Comparison of ENCODE assay signal across 1 cellular context in the genomic region with DNA sequence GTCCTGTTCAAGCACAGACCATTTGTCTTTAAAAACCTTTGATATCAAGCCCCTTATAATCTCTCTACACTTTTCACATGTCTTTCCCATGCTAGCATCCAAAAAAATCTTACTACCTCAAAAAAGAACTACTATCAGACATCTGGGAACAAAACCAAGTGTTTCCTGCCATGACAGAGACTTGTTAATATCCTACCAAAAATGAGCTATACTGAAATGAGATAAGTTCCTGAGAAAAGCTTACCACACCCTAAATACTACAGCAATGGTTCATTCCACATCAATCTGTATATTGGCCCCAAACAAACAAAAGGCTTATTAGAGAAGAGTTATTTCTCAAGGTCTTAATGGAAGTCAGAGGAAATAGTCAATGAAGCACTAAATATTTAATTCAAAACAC.
A peak's percentile ranks its signal among the peaks of the same experiment; 100 is the strongest.
TF ChIP-seq lines count a peak whose summit lies in the region.

No MANE protein-coding gene starts in this region.

TF ChIP-seq in K562, 482 proteins besides CTCF, POLR2A, EP300 and RAD21:
- TF ChIP-seq, protein P1, sequence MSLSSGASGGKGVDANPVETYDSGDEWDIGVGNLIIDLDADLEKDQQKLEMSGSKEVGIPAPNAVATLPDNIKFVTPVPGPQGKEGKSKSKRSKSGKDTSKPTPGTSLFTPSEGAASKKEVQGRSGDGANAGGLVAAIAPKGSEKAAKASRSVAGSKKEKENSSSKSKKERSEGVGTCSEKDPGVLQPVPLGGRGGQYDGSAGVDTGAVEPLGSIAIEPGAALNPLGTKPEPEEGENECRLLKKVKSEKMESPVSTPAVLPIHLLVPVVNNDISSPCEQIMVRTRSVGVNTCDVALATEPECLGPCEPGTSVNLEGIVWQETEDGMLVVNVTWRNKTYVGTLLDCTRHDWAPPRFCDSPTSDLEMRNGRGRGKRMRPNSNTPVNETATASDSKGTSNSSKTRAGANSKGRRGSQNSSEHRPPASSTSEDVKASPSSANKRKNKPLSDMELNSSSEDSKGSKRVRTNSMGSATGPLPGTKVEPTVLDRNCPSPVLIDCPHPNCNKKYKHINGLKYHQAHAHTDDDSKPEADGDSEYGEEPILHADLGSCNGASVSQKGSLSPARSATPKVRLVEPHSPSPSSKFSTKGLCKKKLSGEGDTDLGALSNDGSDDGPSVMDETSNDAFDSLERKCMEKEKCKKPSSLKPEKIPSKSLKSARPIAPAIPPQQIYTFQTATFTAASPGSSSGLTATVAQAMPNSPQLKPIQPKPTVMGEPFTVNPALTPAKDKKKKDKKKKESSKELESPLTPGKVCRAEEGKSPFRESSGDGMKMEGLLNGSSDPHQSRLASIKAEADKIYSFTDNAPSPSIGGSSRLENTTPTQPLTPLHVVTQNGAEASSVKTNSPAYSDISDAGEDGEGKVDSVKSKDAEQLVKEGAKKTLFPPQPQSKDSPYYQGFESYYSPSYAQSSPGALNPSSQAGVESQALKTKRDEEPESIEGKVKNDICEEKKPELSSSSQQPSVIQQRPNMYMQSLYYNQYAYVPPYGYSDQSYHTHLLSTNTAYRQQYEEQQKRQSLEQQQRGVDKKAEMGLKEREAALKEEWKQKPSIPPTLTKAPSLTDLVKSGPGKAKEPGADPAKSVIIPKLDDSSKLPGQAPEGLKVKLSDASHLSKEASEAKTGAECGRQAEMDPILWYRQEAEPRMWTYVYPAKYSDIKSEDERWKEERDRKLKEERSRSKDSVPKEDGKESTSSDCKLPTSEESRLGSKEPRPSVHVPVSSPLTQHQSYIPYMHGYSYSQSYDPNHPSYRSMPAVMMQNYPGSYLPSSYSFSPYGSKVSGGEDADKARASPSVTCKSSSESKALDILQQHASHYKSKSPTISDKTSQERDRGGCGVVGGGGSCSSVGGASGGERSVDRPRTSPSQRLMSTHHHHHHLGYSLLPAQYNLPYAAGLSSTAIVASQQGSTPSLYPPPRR (CRISPR knock-in tag; IDR thresholded peaks at IDR 0.05; ENCODE audit: borderline replicate concordance), result no peak
- TF ChIP-seq, protein P2, sequence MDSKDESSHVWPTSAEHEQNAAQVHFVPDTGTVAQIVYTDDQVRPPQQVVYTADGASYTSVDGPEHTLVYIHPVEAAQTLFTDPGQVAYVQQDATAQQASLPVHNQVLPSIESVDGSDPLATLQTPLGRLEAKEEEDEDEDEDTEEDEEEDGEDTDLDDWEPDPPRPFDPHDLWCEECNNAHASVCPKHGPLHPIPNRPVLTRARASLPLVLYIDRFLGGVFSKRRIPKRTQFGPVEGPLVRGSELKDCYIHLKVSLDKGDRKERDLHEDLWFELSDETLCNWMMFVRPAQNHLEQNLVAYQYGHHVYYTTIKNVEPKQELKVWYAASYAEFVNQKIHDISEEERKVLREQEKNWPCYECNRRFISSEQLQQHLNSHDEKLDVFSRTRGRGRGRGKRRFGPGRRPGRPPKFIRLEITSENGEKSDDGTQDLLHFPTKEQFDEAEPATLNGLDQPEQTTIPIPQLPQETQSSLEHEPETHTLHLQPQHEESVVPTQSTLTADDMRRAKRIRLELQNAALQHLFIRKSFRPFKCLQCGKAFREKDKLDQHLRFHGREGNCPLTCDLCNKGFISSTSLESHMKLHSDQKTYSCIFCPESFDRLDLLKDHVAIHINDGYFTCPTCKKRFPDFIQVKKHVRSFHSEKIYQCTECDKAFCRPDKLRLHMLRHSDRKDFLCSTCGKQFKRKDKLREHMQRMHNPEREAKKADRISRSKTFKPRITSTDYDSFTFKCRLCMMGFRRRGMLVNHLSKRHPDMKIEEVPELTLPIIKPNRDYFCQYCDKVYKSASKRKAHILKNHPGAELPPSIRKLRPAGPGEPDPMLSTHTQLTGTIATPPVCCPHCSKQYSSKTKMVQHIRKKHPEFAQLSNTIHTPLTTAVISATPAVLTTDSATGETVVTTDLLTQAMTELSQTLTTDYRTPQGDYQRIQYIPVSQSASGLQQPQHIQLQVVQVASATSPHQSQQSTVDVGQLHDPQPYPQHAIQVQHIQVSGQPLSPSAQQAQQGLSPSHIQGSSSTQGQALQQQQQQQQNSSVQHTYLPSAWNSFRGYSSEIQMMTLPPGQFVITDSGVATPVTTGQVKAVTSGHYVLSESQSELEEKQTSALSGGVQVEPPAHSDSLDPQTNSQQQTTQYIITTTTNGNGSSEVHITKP (IDR thresholded peaks at IDR 0.05; ENCODE audit: partially characterized antibody), result peak; percentile 30
